Comparison of ENCODE assay signal across 10 cellular contexts in the genomic region with DNA sequence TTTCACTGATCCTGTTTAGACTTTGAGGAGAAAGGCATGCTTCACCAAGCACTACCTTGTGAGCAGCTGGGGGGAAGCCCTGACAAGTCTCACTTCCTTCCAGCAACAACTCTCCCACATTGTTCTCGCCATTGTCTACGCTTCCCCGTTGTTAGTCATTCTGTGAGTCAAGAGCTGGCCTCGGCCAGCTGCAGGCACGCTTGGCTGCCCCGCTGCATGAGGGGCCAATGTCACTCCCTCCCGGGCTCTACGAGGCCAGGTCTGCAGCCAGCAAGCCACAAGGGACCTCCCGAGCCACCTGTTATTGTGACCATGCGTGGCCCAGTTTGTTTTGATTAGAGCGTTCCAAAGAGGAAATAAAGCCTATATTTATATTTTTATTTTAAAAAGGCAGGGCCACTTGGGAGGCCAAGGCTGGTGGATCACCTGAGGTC.
DNase-seq lines count a peak whose midpoint lies in the region; ATAC-seq and TF ChIP-seq lines count a peak whose summit lies in the region.
"Had no signal": no experiment of that assay in that cellular context is flagged by ENCODE, and none has a peak within 500 bp of the region (broad histone marks: within the 10 kb centered on the region; RNA-seq: fewer than 3 reads in every experiment).

No MANE protein-coding gene starts in this region.

- H3K79me2 ChIP-seq in neural progenitor cell (ENCODE audit: low read depth) = no peaks in the 10 kb centered on the region

- H3K27me3 Mint-ChIP-seq in activated T-cell treated with anti-CD3 and anti-CD28 coated beads, Interleukin-2, amount 50 U/mL, for 24 hours = no peaks in the 10 kb centered on the region
- H3K27me3 Mint-ChIP-seq in central memory CD8-positive, alpha-beta T cell = no peaks in the 10 kb centered on the region
- H3K27me3 Mint-ChIP-seq in neural progenitor cell (ENCODE audit: insufficient read depth, low read depth) = peaks cover 9% of the 10 kb centered on the region
- H3K27me3 Mint-ChIP-seq in progenitor cell of endocrine pancreas = no peaks in the 10 kb centered on the region

- no peak overlapping the region for H2AFZ ChIP-seq in neural progenitor cell (replicated peaks)

- no peak for TF ChIP-seq CTCF in neural progenitor cell (IDR thresholded peaks at IDR 0.05)
- no peak for TF ChIP-seq CTCF in progenitor cell of endocrine pancreas (IDR thresholded peaks at IDR 0.05; ENCODE audit: unreplicated experiment)

- no peak overlapping the region for H3K27ac ChIP-seq in neural progenitor cell

- no peaks in the 10 kb centered on the region for H4K20me1 ChIP-seq in neural progenitor cell (ENCODE audit: low read depth)

- no peak for DNase-seq in activated T-cell treated with anti-CD3 and anti-CD28 coated beads, Interleukin-2, amount 50 U/mL, for 24 hours
- DNase-seq in activated T-cell treated with anti-CD3 and anti-CD28 coated beads, Interleukin-2, amount 50 U/mL, for 1 hour = no peak
- peak; percentile 92 for DNase-seq in MV-4-11 (lab: John Stamatoyannopoulos, UW)
- DNase-seq in central memory CD8-positive, alpha-beta T cell (ENCODE audit: low spot score in 2 of 2) = no peak
- DNase-seq in neural progenitor cell (ENCODE audit: low spot score) = no peak
- DNase-seq in NCI-H1048 (lab: John Stamatoyannopoulos, UW) = no peak
- DNase-seq in progenitor cell of endocrine pancreas (ENCODE audit: low spot score, unreplicated experiment) = no peak
- DNase-seq: DND-41 had no signal

- H3K4me1 ChIP-seq in neural progenitor cell = peaks cover 15% of the 10 kb centered on the region

- H3K9me3 ChIP-seq in neural progenitor cell (ENCODE audit: low read depth) = no peaks in the 10 kb centered on the region

- no peaks in the 10 kb centered on the region for H3K36me3 Mint-ChIP-seq in activated T-cell treated with anti-CD3 and anti-CD28 coated beads, Interleukin-2, amount 50 U/mL, for 24 hours (ENCODE audit: low read depth)
- no peaks in the 10 kb centered on the region for H3K36me3 Mint-ChIP-seq in central memory CD8-positive, alpha-beta T cell (ENCODE audit: insufficient read depth)
- H3K36me3 Mint-ChIP-seq in neural progenitor cell (peaks cover 3% of the 10 kb centered on the region), progenitor cell of endocrine pancreas (ENCODE audit: insufficient read depth) (no peaks in the 10 kb centered on the region)

- H3K27ac Mint-ChIP-seq in activated T-cell treated with anti-CD3 and anti-CD28 coated beads, Interleukin-2, amount 50 U/mL, for 24 hours = peak overlapping the region; percentile 53
- peak overlapping the region; percentile 24 for H3K27ac Mint-ChIP-seq in central memory CD8-positive, alpha-beta T cell (ENCODE audit: low read depth)
- H3K27ac Mint-ChIP-seq in neural progenitor cell (peak overlapping the region; percentile 76), progenitor cell of endocrine pancreas (no peak overlapping the region)

- no peaks in the 10 kb centered on the region for H3K27me3 ChIP-seq in neural progenitor cell

- ATAC-seq in HG02588 (IDR thresholded peaks at IDR 0.05; ENCODE audit: unreplicated experiment) = peak; percentile 98
- peak; percentile 62 for ATAC-seq in central memory CD8-positive, alpha-beta T cell (replicated peaks; ENCODE audit: extremely low read depth, poor library complexity, severe bottlenecking)

- H3K36me3 ChIP-seq in neural progenitor cell = no peaks in the 10 kb centered on the region

- no peak overlapping the region for H3K9ac ChIP-seq in neural progenitor cell

- H3K4me3 Mint-ChIP-seq in activated T-cell treated with anti-CD3 and anti-CD28 coated beads, Interleukin-2, amount 50 U/mL, for 24 hours = no peak overlapping the region
- H3K4me3 Mint-ChIP-seq in central memory CD8-positive, alpha-beta T cell = peak overlapping the region; percentile 21
- H3K4me3 Mint-ChIP-seq in neural progenitor cell = no peak overlapping the region
- no peak overlapping the region for H3K4me3 Mint-ChIP-seq in progenitor cell of endocrine pancreas (ENCODE audit: low read depth)

- no peaks in the 10 kb centered on the region for H3F3A ChIP-seq in neural progenitor cell (ENCODE audit: low read depth)

- peaks cover 17% of the 10 kb centered on the region for H3K9me3 Mint-ChIP-seq in activated T-cell treated with anti-CD3 and anti-CD28 coated beads, Interleukin-2, amount 50 U/mL, for 24 hours
- peaks cover 5% of the 10 kb centered on the region for H3K9me3 Mint-ChIP-seq in central memory CD8-positive, alpha-beta T cell
- H3K9me3 Mint-ChIP-seq in neural progenitor cell (peaks cover 33% of the 10 kb centered on the region), progenitor cell of endocrine pancreas (ENCODE audit: low read depth) (peaks cover 8% of the 10 kb centered on the region)

- no peak overlapping the region for H3K4me2 ChIP-seq in neural progenitor cell

- peaks cover 19% of the 10 kb centered on the region for H3K4me1 Mint-ChIP-seq in activated T-cell treated with anti-CD3 and anti-CD28 coated beads, Interleukin-2, amount 50 U/mL, for 24 hours (ENCODE audit: low read depth)
- peaks cover 13% of the 10 kb centered on the region for H3K4me1 Mint-ChIP-seq in central memory CD8-positive, alpha-beta T cell
- H3K4me1 Mint-ChIP-seq in neural progenitor cell = peaks cover 28% of the 10 kb centered on the region
- peaks cover 6% of the 10 kb centered on the region for H3K4me1 Mint-ChIP-seq in progenitor cell of endocrine pancreas (ENCODE audit: low read depth)

- H3K4me3 ChIP-seq in neural progenitor cell = no peak overlapping the region
- H3K4me3 ChIP-seq: skin epidermis had no signal
